In the genomic region with DNA sequence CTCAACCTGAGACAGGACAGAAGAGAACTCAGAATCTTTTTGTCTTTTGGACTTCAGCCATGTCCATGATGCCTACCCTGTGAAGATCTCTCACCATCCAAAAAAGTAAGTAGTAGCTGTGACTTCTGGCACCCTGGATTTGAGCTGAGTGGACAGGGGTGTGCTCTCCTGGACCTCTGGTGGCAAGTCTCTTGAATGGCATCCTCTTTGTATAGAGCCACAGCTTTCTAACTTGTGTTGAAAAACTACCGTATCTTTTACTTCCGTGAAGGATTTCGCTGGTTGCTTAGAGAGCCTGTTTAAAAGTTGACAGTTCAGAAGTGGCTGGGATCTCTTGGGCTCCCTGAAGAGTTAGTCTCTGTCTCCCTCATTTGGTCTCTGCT, we compare ENCODE assay signal across 10 cellular contexts. TPM values are rescaled to one million over a fixed set of nuclear protein-coding genes. Genes with fewer than 3 reads are reported as not detected.
DNase-seq lines count a peak whose midpoint lies in the region; ATAC-seq, FAIRE-seq and TF ChIP-seq lines count a peak whose summit lies in the region.
"Had no signal": no experiment of that assay in that cellular context is flagged by ENCODE, and none has a peak within 500 bp of the region (broad histone marks: within the 10 kb centered on the region; RNA-seq: fewer than 3 reads in every experiment).

No MANE protein-coding gene starts in this region.

- WGBS in SK-N-SH (ENCODE audit: low lambda C conversion rate) = 85% methylated on average over 3 of the region's 3 CpGs

- H3K9me2 ChIP-seq in SK-N-SH = no peaks in the 10 kb centered on the region

- no peaks in the 10 kb centered on the region for H3K27me3 Mint-ChIP-seq in effector memory CD8-positive, alpha-beta T cell
- no peaks in the 10 kb centered on the region for H3K27me3 Mint-ChIP-seq in progenitor cell of endocrine pancreas

- peaks cover 24% of the 10 kb centered on the region for H3K36me3 Mint-ChIP-seq in effector memory CD8-positive, alpha-beta T cell (ENCODE audit: insufficient read depth)
- H3K36me3 Mint-ChIP-seq in progenitor cell of endocrine pancreas (ENCODE audit: insufficient read depth) = peaks cover 11% of the 10 kb centered on the region

- H3K4me3 ChIP-seq in SK-N-SH (ENCODE audit: low read depth in 2 of 2, low read length in 1 of 2) (no peak overlapping the region), NB4 (ENCODE audit: low read depth, low read length) (peak overlapping the region; percentile 28)

- H4K20me1 ChIP-seq in SK-N-SH (ENCODE audit: insufficient read depth) = 0 out of 2 replicates have a peak, but pooled peaks cover 6% of the 10 kb centered on the region

- TF ChIP-seq POLR2A in NB4 (IDR thresholded peaks at IDR 0.05; ENCODE audit: extremely low read depth, insufficient read length) = no peak
- TF ChIP-seq POLR2A in GM12891 (IDR thresholded peaks at IDR 0.05; ENCODE audit: low read depth, low read length) = no peak

- H3K4me1 Mint-ChIP-seq in effector memory CD8-positive, alpha-beta T cell (ENCODE audit: low read depth in 2 of 2) = peaks cover 41 to 44% of the 10 kb centered on the region in 2 donors
- H3K4me1 Mint-ChIP-seq in progenitor cell of endocrine pancreas (ENCODE audit: low read depth) = peaks cover 21% of the 10 kb centered on the region

- CTCF ChIA-PET in SK-N-SH (lab: Yijun Ruan, JAX) = interaction anchor here (1.1 to 2.4 kb wide), 6 partner anchors 10 to 144 kb away, joined by 3 to 9 read pairs (median 3); no protein-coding TSS in a partner anchor

- POLR2A ChIA-PET in SK-N-SH (lab: Yijun Ruan, JAX) = interaction anchor here (3.5 kb wide), 1 partner anchor 73 kb away, joined by 37 read pairs; no protein-coding TSS in a partner anchor

- DNase-seq in SK-N-SH (no peak), NB4 (ENCODE audit: low read depth) (peak; percentile 43), progenitor cell of endocrine pancreas (ENCODE audit: low spot score, unreplicated experiment) (no peak), GM12891 (ENCODE audit: insufficient read length, low spot score) (no peak)
- DNase-seq in effector memory CD8-positive, alpha-beta T cell = no peak

- H3K4me2 ChIP-seq in SK-N-SH = peak overlapping the region; percentile 99; the same call in 1 of the 2 replicates

- TF ChIP-seq RAD21 in SK-N-SH (IDR thresholded peaks at IDR 0.05; ENCODE audit: low read length) = peak; percentile 30

- TF ChIP-seq CTCF in SK-N-SH (IDR thresholded peaks at IDR 0.05) (peak; percentile 52), NB4 (IDR thresholded peaks at IDR 0.05; ENCODE audit: low read depth, low read length) (no peak), progenitor cell of endocrine pancreas (IDR thresholded peaks at IDR 0.05; ENCODE audit: unreplicated experiment) (peak; percentile 30)

- peaks cover 17 to 33% of the 10 kb centered on the region in 2 experiments for H3K36me3 ChIP-seq in SK-N-SH (replicated peaks in 1 of 2; ENCODE audit: control insufficient read depth in 1 of 2, insufficient read depth in 2 of 2, low read length in 1 of 2)

- H2AFZ ChIP-seq in SK-N-SH (ENCODE audit: low read depth) = no peak overlapping the region

- no peak for ATAC-seq in SK-N-SH treated with all-trans-retinoic acid at 6 μM for 48 hours
- ATAC-seq in effector memory CD8-positive, alpha-beta T cell (replicated peaks) = no peak
- ATAC-seq in GM18520 (IDR thresholded peaks at IDR 0.05; ENCODE audit: unreplicated experiment) = no peak
- no peak for ATAC-seq in HG03139 (IDR thresholded peaks at IDR 0.05; ENCODE audit: unreplicated experiment)

- H3K9ac ChIP-seq in SK-N-SH = no peak overlapping the region

- H3K4me1 ChIP-seq in SK-N-SH (ENCODE audit: control insufficient read depth in 1 of 2, insufficient read depth in 2 of 2, low read depth in 1 of 2, low read length in 1 of 2) = peaks cover 27 to 34% of the 10 kb centered on the region in 2 experiments; a peak in 3 of 4 replicates

- no peak overlapping the region for H3K27ac ChIP-seq in SK-N-SH (ENCODE audit: low read depth in 2 of 2, low read length in 1 of 2)
- H3K27ac ChIP-seq: SJSA1 had no signal

- no peaks in the 10 kb centered on the region for H3K9me3 Mint-ChIP-seq in effector memory CD8-positive, alpha-beta T cell
- no peaks in the 10 kb centered on the region for H3K9me3 Mint-ChIP-seq in progenitor cell of endocrine pancreas (ENCODE audit: low read depth)

- H3K27ac Mint-ChIP-seq in effector memory CD8-positive, alpha-beta T cell = peak overlapping the region; percentile 52 to 98
- peak overlapping the region; percentile 35 for H3K27ac Mint-ChIP-seq in progenitor cell of endocrine pancreas

- H3F3A ChIP-seq in SK-N-SH (replicated peaks; ENCODE audit: insufficient read depth) = peaks cover 26% of the 10 kb centered on the region

- FAIRE-seq in GM12891 (lab: Jason Lieb, UNC) = no peak
- FAIRE-seq: D721Med had no signal

- TF ChIP-seq EP300 in SK-N-SH (IDR thresholded peaks at IDR 0.05; ENCODE audit: borderline replicate concordance in 1 of 2, low read depth in 1 of 2, low read length in 1 of 2) = no peak

- H3K9me3 ChIP-seq in SK-N-SH = no peaks in the 10 kb centered on the region
- H3K9me3 ChIP-seq: SJSA1 had no signal

- H3K79me2 ChIP-seq in SK-N-SH (ENCODE audit: insufficient read depth) = peaks cover 64% of the 10 kb centered on the region

- H3K27me3 ChIP-seq in SK-N-SH (ENCODE audit: insufficient read depth) = no peaks in the 10 kb centered on the region
- H3K27me3 ChIP-seq: SJSA1 had no signal

- peak overlapping the region; percentile 94 to 97 for H3K4me3 Mint-ChIP-seq in effector memory CD8-positive, alpha-beta T cell
- H3K4me3 Mint-ChIP-seq in progenitor cell of endocrine pancreas (ENCODE audit: low read depth) = peak overlapping the region; percentile 97

TF ChIP-seq in SK-N-SH, 30 proteins besides CTCF, POLR2A, EP300 and RAD21:
- no peak for TF ChIP-seq YY1 (IDR thresholded peaks at IDR 0.05; ENCODE audit: low read depth)
- peak; percentile 31; the same call in 1 of the 2 replicates for TF ChIP-seq SMC3 (IDR thresholded peaks at IDR 0.05; ENCODE audit: low read depth, low read length)
- TF ChIP-seq MXI1 (IDR thresholded peaks at IDR 0.05; ENCODE audit: low read depth, low read length) = no peak
- TF ChIP-seq TCF12 (IDR thresholded peaks at IDR 0.05) = no peak

TF ChIP-seq in SK-N-SH treated with all-trans-retinoic acid at 6 μM for 48 hours, 23 proteins besides CTCF, POLR2A, EP300 and RAD21:
- no peak for TF ChIP-seq ZFP30 (CRISPR knock-in tag; IDR thresholded peaks at IDR 0.05)
- TF ChIP-seq, protein P1, sequence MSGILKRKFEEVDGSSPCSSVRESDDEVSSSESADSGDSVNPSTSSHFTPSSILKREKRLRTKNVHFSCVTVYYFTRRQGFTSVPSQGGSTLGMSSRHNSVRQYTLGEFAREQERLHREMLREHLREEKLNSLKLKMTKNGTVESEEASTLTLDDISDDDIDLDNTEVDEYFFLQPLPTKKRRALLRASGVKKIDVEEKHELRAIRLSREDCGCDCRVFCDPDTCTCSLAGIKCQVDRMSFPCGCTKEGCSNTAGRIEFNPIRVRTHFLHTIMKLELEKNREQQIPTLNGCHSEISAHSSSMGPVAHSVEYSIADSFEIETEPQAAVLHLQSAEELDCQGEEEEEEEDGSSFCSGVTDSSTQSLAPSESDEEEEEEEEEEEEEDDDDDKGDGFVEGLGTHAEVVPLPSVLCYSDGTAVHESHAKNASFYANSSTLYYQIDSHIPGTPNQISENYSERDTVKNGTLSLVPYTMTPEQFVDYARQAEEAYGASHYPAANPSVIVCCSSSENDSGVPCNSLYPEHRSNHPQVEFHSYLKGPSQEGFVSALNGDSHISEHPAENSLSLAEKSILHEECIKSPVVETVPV (CRISPR knock-in tag; IDR thresholded peaks at IDR 0.05) = no peak
- TF ChIP-seq ZNF565 (CRISPR knock-in tag; conservative IDR thresholded peaks at IDR 0.05; ENCODE audit: low read depth) = no peak

TF ChIP-seq in GM12891, 5 proteins besides CTCF, POLR2A, EP300 and RAD21:
- TF ChIP-seq TAF1 (IDR thresholded peaks at IDR 0.05; ENCODE audit: low read depth, low read length) (no peak), POLR2AphosphoS5 (IDR thresholded peaks at IDR 0.05; ENCODE audit: low read depth, low read length) (no peak), POU2F2 (IDR thresholded peaks at IDR 0.05; ENCODE audit: low read depth, low read length) (no peak)

RNA-seq across cellular contexts. Expression of a gene that starts 1.8 kb away (rescaled TPM):
- 43.2 and 46.1 TPM in 2 replicates for polyA plus RNA-seq in SK-N-SH (2012; rRNA removed)
- polyA plus RNA-seq in SK-N-SH (2012; cell fraction: cytosol; rRNA removed) = 31.0 and 37.2 TPM in 2 replicates
- polyA plus RNA-seq in SK-N-SH (2012; cell fraction: nucleus; rRNA removed) = 56.3 and 62.9 TPM in 2 replicates
- total RNA-seq in progenitor cell of endocrine pancreas = 50.6 and 55.8 TPM in 2 replicates
- polyA plus RNA-seq in GM12891 (2012; ENCODE audit: low read depth, missing spikeins) = 29.8 TPM

RNA-seq across cellular contexts. Expression of a gene that starts 37.3 kb away (rescaled TPM):
- 24.0 and 25.6 TPM in 2 replicates for polyA plus RNA-seq in SK-N-SH (2012; rRNA removed)
- polyA plus RNA-seq in SK-N-SH (2012; cell fraction: cytosol; rRNA removed) = 6.1 and 11.1 TPM in 2 replicates
- 128 and 148 TPM in 2 replicates for polyA plus RNA-seq in SK-N-SH (2012; cell fraction: nucleus; rRNA removed)
- 46.5 and 47.1 TPM in 2 replicates for total RNA-seq in progenitor cell of endocrine pancreas
- 43.9 TPM for polyA plus RNA-seq in GM12891 (2012; ENCODE audit: low read depth, missing spikeins)

RNA-seq across cellular contexts. Expression of a gene that starts 47.5 kb away (rescaled TPM):
- polyA plus RNA-seq in SK-N-SH (2012; rRNA removed) = 204 and 257 TPM in 2 replicates
- 102 and 163 TPM in 2 replicates for polyA plus RNA-seq in SK-N-SH (2012; cell fraction: cytosol; rRNA removed)
- polyA plus RNA-seq in SK-N-SH (2012; cell fraction: nucleus; rRNA removed) = 216 and 265 TPM in 2 replicates
- total RNA-seq in progenitor cell of endocrine pancreas = 76.1 and 80.7 TPM in 2 replicates
- polyA plus RNA-seq in GM12891 (2012; ENCODE audit: low read depth, missing spikeins) = 46.7 TPM

RNA-seq across cellular contexts. Expression of a gene that starts 55.8 kb away (rescaled TPM):
- 66.1 and 67.9 TPM in 2 replicates for polyA plus RNA-seq in SK-N-SH (2012; rRNA removed)
- 33.3 and 49.7 TPM in 2 replicates for polyA plus RNA-seq in SK-N-SH (2012; cell fraction: cytosol; rRNA removed)
- 44.1 and 55.1 TPM in 2 replicates for polyA plus RNA-seq in SK-N-SH (2012; cell fraction: nucleus; rRNA removed)
- total RNA-seq in progenitor cell of endocrine pancreas = 36.6 and 37.5 TPM in 2 replicates
- polyA plus RNA-seq in GM12891 (2012; ENCODE audit: low read depth, missing spikeins) = 30.4 TPM
